In genomic region chr10:43369921-43370320, GRCh38 we compare ENCODE assay signal across 29 cellular contexts. TPM values are rescaled to one million over a fixed set of nuclear protein-coding genes. Genes with fewer than 3 reads are reported as not detected.
DNase-seq lines count a peak whose midpoint lies in the region; ATAC-seq, FAIRE-seq and TF ChIP-seq lines count a peak whose summit lies in the region.
"Had no signal": no experiment of that assay in that cellular context is flagged by ENCODE, and none has a peak within 500 bp of the region (broad histone marks: within the 10 kb centered on the region; RNA-seq: fewer than 3 reads in every experiment).

No MANE protein-coding gene starts in this region.

- H3K36me3 Mint-ChIP-seq in Caco-2 (ENCODE audit: insufficient read depth, unreplicated experiment) (no peaks in the 10 kb centered on the region), chondrocyte (ENCODE audit: low read depth) (no peaks in the 10 kb centered on the region), progenitor cell of endocrine pancreas (ENCODE audit: insufficient read depth) (no peaks in the 10 kb centered on the region)
- H3K36me3 Mint-ChIP-seq: CD14-positive monocyte; CD4-positive, alpha-beta memory T cell; CD4-positive, CD25-positive, alpha-beta regulatory T cell; CD8-positive, alpha-beta memory T cell had no signal

- no peak for TF ChIP-seq POLR2A in spleen (IDR thresholded peaks at IDR 0.05)

- H3K4me3 ChIP-seq in Caco-2 (ENCODE audit: low read depth, low read length): no peak overlapping the region
- no peak overlapping the region for H3K4me3 ChIP-seq in spleen
- H3K4me3 ChIP-seq in small intestine (ENCODE audit: low read depth in 1 of 2, low read length in 2 of 2): no peak overlapping the region
- H3K4me3 ChIP-seq: BLaER1, GM12878 had no signal

- peaks cover 10% of the 10 kb centered on the region for H3K4me1 Mint-ChIP-seq in Caco-2 (ENCODE audit: low read depth, unreplicated experiment)
- no peaks in the 10 kb centered on the region for H3K4me1 Mint-ChIP-seq in chondrocyte (ENCODE audit: low read depth)
- H3K4me1 Mint-ChIP-seq in progenitor cell of endocrine pancreas (ENCODE audit: low read depth): peaks cover 10% of the 10 kb centered on the region

- POLR2A ChIA-PET in Caco-2 (lab: Charles Lee): no interaction called here

- H3K27ac ChIP-seq in spleen: no peak overlapping the region
- H3K27ac ChIP-seq in small intestine (ENCODE audit: low read depth in 1 of 2, low read length in 1 of 2): no peak overlapping the region
- H3K27ac ChIP-seq: BLaER1 had no signal

- DNase-seq in Caco-2 (no peak), chondrocyte (ENCODE audit: low spot score) (peak; percentile 29), posterior vena cava (ENCODE audit: low spot score) (peak; percentile 58), spleen (peak; percentile 29), small intestine (no peak), NCI-H1092 (lab: John Stamatoyannopoulos, UW) (no peak), progenitor cell of endocrine pancreas (ENCODE audit: low spot score, unreplicated experiment) (no peak)
- DNase-seq: 8988T; ACHN; BE2C; C1 segment of cervical spinal cord; Calu3; CD4-positive, alpha-beta memory T cell; CD4-positive, CD25-positive, alpha-beta regulatory T cell; CD8-positive, alpha-beta memory T cell; COR-L47; DMS79 treated with DMSO at 0.1 percent for 48 hours; GF-D8 had no signal

- H3K9me3 ChIP-seq in Caco-2 (no peaks in the 10 kb centered on the region), spleen (no peaks in the 10 kb centered on the region), small intestine (ENCODE audit: control insufficient read depth, low read depth) (no peaks in the 10 kb centered on the region)
- H3K9me3 ChIP-seq: BE2C, BLaER1 had no signal

- CTCF ChIA-PET in Caco-2 (lab: Charles Lee): no interaction called here

- H3K27ac Mint-ChIP-seq in Caco-2 (ENCODE audit: unreplicated experiment) (peak overlapping the region; percentile 31), chondrocyte (ENCODE audit: unreplicated experiment) (no peak overlapping the region), progenitor cell of endocrine pancreas (no peak overlapping the region)
- H3K27ac Mint-ChIP-seq: CD14-positive monocyte; CD4-positive, alpha-beta memory T cell; CD4-positive, CD25-positive, alpha-beta regulatory T cell had no signal

- H3K4me3 Mint-ChIP-seq in Caco-2 (ENCODE audit: unreplicated experiment) (no peak overlapping the region), chondrocyte (ENCODE audit: unreplicated experiment) (no peak overlapping the region), progenitor cell of endocrine pancreas (ENCODE audit: low read depth) (no peak overlapping the region)
- H3K4me3 Mint-ChIP-seq: CD14-positive monocyte; CD4-positive, alpha-beta memory T cell; CD4-positive, CD25-positive, alpha-beta regulatory T cell; CD8-positive, alpha-beta memory T cell had no signal

- no peak for ATAC-seq in HG02759 (IDR thresholded peaks at IDR 0.05; ENCODE audit: unreplicated experiment)
- ATAC-seq: GM12878 had no signal

- BruUV-seq in Caco-2 (replicated peaks; lab: Mats Ljungman, UMichigan): no TSS peak

- H3K27me3 Mint-ChIP-seq in Caco-2 (ENCODE audit: insufficient read depth, unreplicated experiment) (no peaks in the 10 kb centered on the region), chondrocyte (ENCODE audit: low read depth) (no peaks in the 10 kb centered on the region), progenitor cell of endocrine pancreas (no peaks in the 10 kb centered on the region)
- H3K27me3 Mint-ChIP-seq: CD4-positive, alpha-beta memory T cell; CD4-positive, CD25-positive, alpha-beta regulatory T cell had no signal

- intact Hi-C loops in Caco-2 (cut with micrococcal nuclease; ENCODE audit: unreplicated experiment) (no loop called here), posterior vena cava (cut with DNase I) (no loop called here), spleen (cut with DNase I; ENCODE audit: low total_unique reads) (no loop called here)

- H3K36me3 ChIP-seq in Caco-2 (ENCODE audit: control insufficient read depth, insufficient read depth, low read length): no peaks in the 10 kb centered on the region
- no peaks in the 10 kb centered on the region for H3K36me3 ChIP-seq in spleen
- H3K36me3 ChIP-seq in small intestine (ENCODE audit: control insufficient read depth in 2 of 2, insufficient read depth in 2 of 2, low read length in 2 of 2): no peaks in the 10 kb centered on the region
- H3K36me3 ChIP-seq: BE2C, BLaER1 had no signal

- peaks cover 7% of the 10 kb centered on the region for H3K4me1 ChIP-seq in Caco-2
- H3K4me1 ChIP-seq in spleen: no peaks in the 10 kb centered on the region
- no peaks in the 10 kb centered on the region for H3K4me1 ChIP-seq in small intestine (ENCODE audit: control insufficient read depth in 2 of 2, insufficient read depth in 1 of 2, low read depth in 1 of 2, low read length in 1 of 2)
- H3K4me1 ChIP-seq: BE2C had no signal

- WGBS in spleen, 5 donors: 84 to 97% (median 92%) methylated on average over 4 of the region's 4 CpGs
- 84 to 92% (median 90%) methylated on average over 4 of the region's 4 CpGs for WGBS in small intestine, 3 donors

- H3K9me3 Mint-ChIP-seq in Caco-2 (ENCODE audit: unreplicated experiment): no peaks in the 10 kb centered on the region
- H3K9me3 Mint-ChIP-seq in chondrocyte (ENCODE audit: low read depth): no peaks in the 10 kb centered on the region
- H3K9me3 Mint-ChIP-seq in progenitor cell of endocrine pancreas (ENCODE audit: low read depth): no peaks in the 10 kb centered on the region
- H3K9me3 Mint-ChIP-seq: CD4-positive, alpha-beta memory T cell; CD4-positive, CD25-positive, alpha-beta regulatory T cell; CD8-positive, alpha-beta memory T cell had no signal

- H3K27me3 ChIP-seq in Caco-2 (replicated peaks; ENCODE audit: control insufficient read depth, insufficient read depth, low read length) (no peaks in the 10 kb centered on the region), spleen (replicated peaks in 1 of 7) (no peaks in the 10 kb centered on the region), small intestine (ENCODE audit: control insufficient read depth in 2 of 2, insufficient read depth in 2 of 2, low read length in 2 of 2) (no peaks in the 10 kb centered on the region)
- H3K27me3 ChIP-seq: BE2C, BLaER1 had no signal

- no peak for FAIRE-seq in small intestine (lab: Jason Lieb, UNC)
- FAIRE-seq: A204.1, D721Med, G401.6, GM12878, GM12892, GM18507 had no signal

- TF ChIP-seq CTCF in Caco-2 (IDR thresholded peaks at IDR 0.05; ENCODE audit: insufficient read depth in 1 of 2, low read depth in 1 of 2, low read length in 1 of 2, severe bottlenecking in 1 of 2, unreplicated experiment in 1 of 2) (no peak), chondrocyte (IDR thresholded peaks at IDR 0.05) (no peak), spleen (IDR thresholded peaks at IDR 0.05 in 8 of 11, conservative IDR thresholded peaks at IDR 0.05 in 3 of 11) (no peak), progenitor cell of endocrine pancreas (IDR thresholded peaks at IDR 0.05; ENCODE audit: unreplicated experiment) (no peak)

RNA-seq across cellular contexts. Expression of gene FXYD4, which starts 1.5 kb away (rescaled TPM):
- total RNA-seq in Caco-2 (2022): not detected in 2 replicates
- not detected in 3 replicates for total RNA-seq in chondrocyte
- total RNA-seq in posterior vena cava: not detected
- total RNA-seq in spleen: not detected
- under 1 TPM in 1 of 3 donors, not detected in 2; 0.20 TPM for polyA plus RNA-seq in spleen
- polyA plus RNA-seq in small intestine: under 1 TPM in 1 of 3 donors, not detected in 2; 0.10 TPM
- not detected in 2 replicates for total RNA-seq in progenitor cell of endocrine pancreas
- total RNA-seq: A673; Calu3; CD4-positive, alpha-beta memory T cell; CD4-positive, CD25-positive, alpha-beta regulatory T cell; CD8-positive, alpha-beta memory T cell; GM12878 had no signal
- polyA plus RNA-seq: AG04450; CD14-positive monocyte; CD4-positive, alpha-beta memory T cell; CD4-positive, CD25-positive, alpha-beta regulatory T cell; CD8-positive, alpha-beta memory T cell; GM12878 had no signal

RNA-seq across cellular contexts. Expression of gene HNRNPF, which starts 39.1 kb away (rescaled TPM):
- total RNA-seq in Caco-2 (2022) (405 and 423 TPM in 2 replicates), chondrocyte (122 to 126 TPM (median 123 TPM) in 3 replicates), posterior vena cava (100 to 1,000 TPM; 109 to 112 TPM), spleen (100 to 1,000 TPM; 159 to 253 (median 206) TPM), progenitor cell of endocrine pancreas (211 and 221 TPM in 2 replicates)
- polyA plus RNA-seq in spleen (100 to 1,000 TPM in 2 of 3 donors, 10 to 100 TPM in 1; 82.8 to 141 (median 116) TPM), small intestine (100 to 1,000 TPM; 138 to 194 (median 158) TPM)

Comparison
In these comparisons a context has a peak if more than half of its experiments do, and no peak if none do; other contexts are left out.
1. DNase-seq: peak in chondrocyte (single experiment), posterior vena cava (single experiment) and spleen (single experiment); none in Caco-2 (0 of 2), small intestine (single experiment), NCI-H1092 (single experiment) and progenitor cell of endocrine pancreas (single experiment).